ENCODE assay signal across 16 cellular contexts in genomic region chr11:75293903-75294302, GRCh38. TPM values are rescaled to one million over a fixed set of nuclear protein-coding genes. Genes with fewer than 3 reads are reported as not detected.
A peak's percentile ranks its signal among the peaks of the same experiment; 100 is the strongest.
DNase-seq lines count a peak whose midpoint lies in the region; ATAC-seq, FAIRE-seq and TF ChIP-seq lines count a peak whose summit lies in the region.
"Had no signal": no experiment of that assay in that cellular context is flagged by ENCODE, and none has a peak within 500 bp of the region (broad histone marks: within the 10 kb centered on the region; RNA-seq: fewer than 3 reads in every experiment).

No MANE protein-coding gene starts in this region.

- intact Hi-C loops in activated CD4-positive, alpha-beta T cell treated with anti-CD3 and anti-CD28 coated beads for 36 hours (cut with DNase I, micrococcal nuclease) = no loop called here
- intact Hi-C loops in IMR-90 (cut with micrococcal nuclease) (no loop called here), K562 (cut with micrococcal nuclease) (no loop called here), Right ventricle myocardium superior (cut with DNase I) (no loop called here)

- H3K4ac ChIP-seq in IMR-90 (ENCODE audit: low read depth, low read length) = no peak overlapping the region

- no peak overlapping the region for H2BK20ac ChIP-seq in IMR-90 (ENCODE audit: low read depth, low read length)

- H2AFZ ChIP-seq in IMR-90 (replicated peaks; ENCODE audit: low read length, poor library complexity) = no peak overlapping the region
- no peak overlapping the region for H2AFZ ChIP-seq in K562 (ENCODE audit: low read depth, low read length)

- H3K4me3 ChIP-seq in IMR-90 (ENCODE audit: insufficient read depth, low read depth, low read length) = no peak overlapping the region
- H3K4me3 ChIP-seq in K562 = no peak overlapping the region
- H3K4me3 ChIP-seq: HAP-1 had no signal

- peak overlapping the region; percentile 20 for H3K27ac Mint-ChIP-seq in activated CD4-positive, alpha-beta T cell treated with anti-CD3 and anti-CD28 coated beads for 36 hours
- no peak overlapping the region for H3K27ac Mint-ChIP-seq in activated CD4-positive, alpha-beta T cell treated with anti-CD3 and anti-CD28 coated beads, Interleukin-2, amount 10 ng/mL, durations not matched to agents 7 days and 5 days
- H3K27ac Mint-ChIP-seq in progenitor cell of endocrine pancreas = peak overlapping the region; percentile 67

- peaks cover 10% of the 10 kb centered on the region for H3K4me1 Mint-ChIP-seq in activated CD4-positive, alpha-beta T cell treated with anti-CD3 and anti-CD28 coated beads for 36 hours
- H3K4me1 Mint-ChIP-seq in activated CD4-positive, alpha-beta T cell treated with anti-CD3 and anti-CD28 coated beads, Interleukin-2, amount 10 ng/mL, durations not matched to agents 7 days and 5 days = no peaks in the 10 kb centered on the region
- H3K4me1 Mint-ChIP-seq in progenitor cell of endocrine pancreas (ENCODE audit: low read depth) = peaks cover 2% of the 10 kb centered on the region

- H4K20me1 ChIP-seq in IMR-90 (ENCODE audit: insufficient read depth, low read length) (peaks cover 3% of the 10 kb centered on the region; the same call in 1 of the 2 replicates), K562 (replicated peaks; ENCODE audit: control insufficient read depth, insufficient read depth, low read length) (0 out of 2 replicates have a peak, but pooled peaks cover 5% of the 10 kb centered on the region)

- H2AK5ac ChIP-seq in IMR-90 (ENCODE audit: low read depth, low read length) = no peak overlapping the region

- H3K79me2 ChIP-seq in K562 (ENCODE audit: control insufficient read depth, insufficient read depth, low read length) = no peaks in the 10 kb centered on the region; the same call in 2 of the 3 replicates

- no peak overlapping the region for H3K56ac ChIP-seq in IMR-90 (ENCODE audit: extremely low read depth, insufficient read depth, low read length)

- WGBS in IMR-90 (ENCODE audit: extremely low coverage in 2 of 2, insufficient read length in 1 of 2), 2 experiments = 100% methylated on average over 1 of the region's 2 CpGs; no CpG with 5 or more reads in 1 of the 2 experiments
- 80% methylated on average over 1 of the region's 2 CpGs for WGBS in K562 (ENCODE audit: insufficient coverage, low coverage, missing lambda C conversion rate)

- H3K27me3 ChIP-seq in IMR-90 (ENCODE audit: control insufficient read depth, insufficient read depth, low read length) (peaks cover 1% of the 10 kb centered on the region; the same call in 1 of the 2 replicates), K562 (ENCODE audit: control insufficient read depth in 2 of 2, insufficient read depth in 2 of 2, low read length in 2 of 2) (no peaks in the 10 kb centered on the region)

- no peaks in the 10 kb centered on the region for H3K27me3 Mint-ChIP-seq in activated CD4-positive, alpha-beta T cell treated with anti-CD3 and anti-CD28 coated beads for 36 hours
- H3K27me3 Mint-ChIP-seq in activated CD4-positive, alpha-beta T cell treated with anti-CD3 and anti-CD28 coated beads, Interleukin-2, amount 10 ng/mL, durations not matched to agents 7 days and 5 days = no peaks in the 10 kb centered on the region
- H3K27me3 Mint-ChIP-seq in progenitor cell of endocrine pancreas = no peaks in the 10 kb centered on the region

- H3K4me3 Mint-ChIP-seq in activated CD4-positive, alpha-beta T cell treated with anti-CD3 and anti-CD28 coated beads for 36 hours = no peak overlapping the region
- no peak overlapping the region for H3K4me3 Mint-ChIP-seq in activated CD4-positive, alpha-beta T cell treated with anti-CD3 and anti-CD28 coated beads, Interleukin-2, amount 10 ng/mL, durations not matched to agents 7 days and 5 days
- H3K4me3 Mint-ChIP-seq in progenitor cell of endocrine pancreas (ENCODE audit: low read depth) = no peak overlapping the region

- POLR2A ChIA-PET in activated CD4-positive, alpha-beta T cell treated with anti-CD3 and anti-CD28 coated beads for 36 hours (lab: Charles Lee) = no interaction called here
- POLR2A ChIA-PET in activated CD4-positive, alpha-beta T cell treated with anti-CD3 and anti-CD28 coated beads, Interleukin-2, amount 10 ng/mL, durations not matched to agents 7 days and 5 days (lab: Charles Lee) = no interaction called here
- POLR2A ChIA-PET in IMR-90 (lab: Charles Lee; ENCODE audit: unreplicated experiment) = no interaction called here
- POLR2A ChIA-PET in K562 (lab: Yijun Ruan, JAX) = interaction anchor here (0.6 to 1.1 kb wide), 4 partner anchors 17 to 1047 kb away, joined by 3 to 4 read pairs (median 3); partner anchors contain the start of gene GDPD5

- H4K5ac ChIP-seq in IMR-90 (ENCODE audit: low read depth, low read length) = no peak overlapping the region

- H3K4me2 ChIP-seq in IMR-90 (ENCODE audit: low read depth, low read length) (no peak overlapping the region), K562 (ENCODE audit: insufficient read depth, low read length) (no peak overlapping the region)

- H3K9me3 ChIP-seq in IMR-90 (ENCODE audit: control insufficient read depth, insufficient read depth, low read length) (no peaks in the 10 kb centered on the region), K562 (replicated peaks; ENCODE audit: control insufficient read depth, insufficient read depth, low read depth, low read length) (no peaks in the 10 kb centered on the region)
- H3K9me3 ChIP-seq: HAP-1 had no signal

- in situ Hi-C loops in IMR-90 (cut with MboI; ENCODE audit: low sequenced_read_pairs) (loop anchor here (25.0 kb wide), 1 partner anchor 243 kb away; the partner anchor contains the start of gene GDPD5), K562 (cut with MboI) (no loop called here), ACHN (cut with HindIII; ENCODE audit: low pct_ligation_motif_present, low pct_unique_long_range_greater_than_20kb, low sequenced_read_pairs) (no loop called here)

- H3K27ac ChIP-seq in IMR-90 (ENCODE audit: insufficient read depth, low read length) = no peak overlapping the region
- H3K27ac ChIP-seq in K562 (ENCODE audit: extremely low read depth, low read depth, low read length) = no peak overlapping the region

- H3K9me1 ChIP-seq in IMR-90 (ENCODE audit: insufficient read depth, low read length) (no peaks in the 10 kb centered on the region), K562 (ENCODE audit: control insufficient read depth, insufficient read depth, low read length) (peaks cover 7% of the 10 kb centered on the region)

- H3K79me1 ChIP-seq in IMR-90 (ENCODE audit: low read depth in 1 of 2, low read length in 2 of 2) = no peaks in the 10 kb centered on the region

- no peak overlapping the region for H2BK15ac ChIP-seq in IMR-90 (ENCODE audit: low read depth, low read length)

- TF ChIP-seq RAD21 in IMR-90 (IDR thresholded peaks at IDR 0.05; ENCODE audit: low read length) (no peak), K562 (CRISPR knock-in tag; conservative IDR thresholded peaks at IDR 0.05 in 1 of 2, IDR thresholded peaks at IDR 0.05 in 1 of 2) (no peak)

- H4K8ac ChIP-seq in IMR-90 (ENCODE audit: low read depth in 2 of 2, low read length in 2 of 2) = no peak overlapping the region

- H3K36me3 Mint-ChIP-seq in activated CD4-positive, alpha-beta T cell treated with anti-CD3 and anti-CD28 coated beads for 36 hours (ENCODE audit: low read depth) = peaks cover 6% of the 10 kb centered on the region
- peaks cover 7% of the 10 kb centered on the region for H3K36me3 Mint-ChIP-seq in activated CD4-positive, alpha-beta T cell treated with anti-CD3 and anti-CD28 coated beads, Interleukin-2, amount 10 ng/mL, durations not matched to agents 7 days and 5 days (ENCODE audit: low read depth)
- H3K36me3 Mint-ChIP-seq in progenitor cell of endocrine pancreas (ENCODE audit: insufficient read depth) = peaks cover 4% of the 10 kb centered on the region

- H3K36me3 ChIP-seq in IMR-90 (ENCODE audit: control insufficient read depth, insufficient read depth, low read length) (0 out of 2 replicates have a peak, but pooled peaks cover 1% of the 10 kb centered on the region), K562 (ENCODE audit: control insufficient read depth, insufficient read depth, low read length) (peaks cover 12% of the 10 kb centered on the region; the same call in 2 of the 3 replicates)
- H3K36me3 ChIP-seq: HAP-1 had no signal

- H3K14ac ChIP-seq in IMR-90 (replicated peaks; ENCODE audit: low read depth, low read length) = no peak overlapping the region

- dilution Hi-C loops in IMR-90 (cut with HindIII; ENCODE audit: low sequenced_read_pairs, unreplicated experiment) = no loop called here

- H3K9ac ChIP-seq in IMR-90 (ENCODE audit: low read depth, low read length) (no peak overlapping the region), K562 (ENCODE audit: insufficient read depth in 1 of 2, low read depth in 2 of 2, low read length in 2 of 2) (no peak overlapping the region)

- H2BK120ac ChIP-seq in IMR-90 (ENCODE audit: low read depth, low read length) = no peak overlapping the region

- DNase-seq in activated CD4-positive, alpha-beta T cell treated with anti-CD3 and anti-CD28 coated beads for 36 hours = no peak
- DNase-seq in activated CD4-positive, alpha-beta T cell treated with anti-CD3 and anti-CD28 coated beads, Interleukin-2, amount 10 ng/mL, durations not matched to agents 7 days and 5 days = no peak
- no peak for DNase-seq in IMR-90
- peak; percentile 30 to 63 (median 56) for DNase-seq in K562 (ENCODE audit: extremely low read depth in 1 of 4, low spot score in 3 of 4)
- no peak for DNase-seq in progenitor cell of endocrine pancreas (ENCODE audit: low spot score, unreplicated experiment)
- DNase-seq in NCI-H1436 treated with DMSO at 0.1 percent for 48 hours (lab: John Stamatoyannopoulos, UW) = no peak
- no peak for DNase-seq in Right ventricle myocardium superior
- DNase-seq in ACHN = no peak
- DNase-seq: Calu3, NCI-H1092, NCI-H1694, NCI-H2227 treated with DMSO at 0.1 percent for 48 hours had no signal

- no peak overlapping the region for H2BK5ac ChIP-seq in IMR-90 (ENCODE audit: low read depth, low read length, poor library complexity, severe bottlenecking)

- H3K4me1 ChIP-seq in IMR-90 (ENCODE audit: control insufficient read depth, insufficient read depth, low read length) = no peaks in the 10 kb centered on the region
- peaks cover 4 to 10% of the 10 kb centered on the region in 2 experiments; a peak in 3 of 5 replicates for H3K4me1 ChIP-seq in K562 (replicated peaks in 1 of 2; ENCODE audit: control insufficient read depth in 2 of 2, insufficient read depth in 2 of 2, low read length in 2 of 2)
- H3K4me1 ChIP-seq: HAP-1 had no signal

- peak; percentile 42 for ATAC-seq in activated CD4-positive, alpha-beta T cell treated with anti-CD3 and anti-CD28 coated beads for 36 hours
- ATAC-seq in IMR-90 (ENCODE audit: low read depth) (no peak), K562 (peak; percentile 88), Right ventricle myocardium superior (ENCODE audit: poor library complexity) (no peak)

- no peak for FAIRE-seq in K562 (lab: Jason Lieb, UNC)
- FAIRE-seq: A204.1, G401.6 had no signal

- TF ChIP-seq EP300 in K562 (IDR thresholded peaks at IDR 0.05; ENCODE audit: low read length) = no peak

- H4K91ac ChIP-seq in IMR-90 (ENCODE audit: insufficient read depth, low read depth, low read length) = no peak overlapping the region

- CTCF ChIA-PET in activated CD4-positive, alpha-beta T cell treated with anti-CD3 and anti-CD28 coated beads for 36 hours (lab: Charles Lee) = interaction anchor here (0.7 to 1.6 kb wide), 4 partner anchors 18 to 75 kb away, joined by 3 to 4 read pairs (median 3); no protein-coding TSS in a partner anchor
- CTCF ChIA-PET in activated CD4-positive, alpha-beta T cell treated with anti-CD3 and anti-CD28 coated beads, Interleukin-2, amount 10 ng/mL, durations not matched to agents 7 days and 5 days (lab: Charles Lee) = interaction anchor here (0.6 to 1.7 kb wide), 2 partner anchors 14 to 95 kb away, joined by 4 to 6 read pairs; no protein-coding TSS in a partner anchor
- CTCF ChIA-PET in IMR-90 (lab: Yijun Ruan, JAX) (interaction anchor here (0.9 kb wide), 1 partner anchor 14 kb away, joined by 3 read pairs; no protein-coding TSS in a partner anchor), K562 (lab: Yijun Ruan, JAX; ENCODE audit: low intra/inter-chr PET ratio) (no interaction called here)

- H3K9me3 Mint-ChIP-seq in activated CD4-positive, alpha-beta T cell treated with anti-CD3 and anti-CD28 coated beads for 36 hours (ENCODE audit: low read depth) = no peaks in the 10 kb centered on the region
- H3K9me3 Mint-ChIP-seq in activated CD4-positive, alpha-beta T cell treated with anti-CD3 and anti-CD28 coated beads, Interleukin-2, amount 10 ng/mL, durations not matched to agents 7 days and 5 days = no peaks in the 10 kb centered on the region
- H3K9me3 Mint-ChIP-seq in progenitor cell of endocrine pancreas (ENCODE audit: low read depth) = peaks cover 3% of the 10 kb centered on the region

- TF ChIP-seq CTCF in IMR-90 (conservative IDR thresholded peaks at IDR 0.05; ENCODE audit: low read depth, low read length) (no peak), K562 (IDR thresholded peaks at IDR 0.05 in 2 of 3, conservative IDR thresholded peaks at IDR 0.05 in 1 of 3; ENCODE audit: insufficient read depth in 2 of 3, low read depth in 1 of 3, low read length in 3 of 3) (no peak), progenitor cell of endocrine pancreas (IDR thresholded peaks at IDR 0.05; ENCODE audit: unreplicated experiment) (no peak)

- no peak overlapping the region for H3K23ac ChIP-seq in IMR-90 (ENCODE audit: low read depth, low read length)

- H3K18ac ChIP-seq in IMR-90 (ENCODE audit: low read depth, low read length) = no peak overlapping the region

- no peak overlapping the region for H2AK9ac ChIP-seq in IMR-90 (replicated peaks; ENCODE audit: low read depth, low read length, poor library complexity)

- TF ChIP-seq POLR2A in IMR-90 (IDR thresholded peaks at IDR 0.05; ENCODE audit: low read depth, low read length) (no peak), K562 (conservative IDR thresholded peaks at IDR 0.05) (no peak)

- no TSS peak for BruUV-seq in IMR-90 (replicated peaks; lab: Mats Ljungman, UMichigan)
- no TSS peak for BruUV-seq in K562 (replicated peaks; lab: Mats Ljungman, UMichigan)

RNA-seq across cellular contexts. Expression of gene TPBGL, which starts 53.3 kb away (rescaled TPM):
- total RNA-seq in activated CD4-positive, alpha-beta T cell treated with anti-CD3 and anti-CD28 coated beads for 36 hours = under 1 TPM; 0.18 to 0.21 TPM
- total RNA-seq in activated CD4-positive, alpha-beta T cell treated with anti-CD3 and anti-CD28 coated beads, Interleukin-2, amount 10 ng/mL, durations not matched to agents 7 days and 5 days = under 1 TPM in 1 of 2 experiments, not detected in 1; 0.06 TPM
- total RNA-seq in IMR-90 (2012; rRNA removed) (not detected in 2 replicates), K562 (2014; rRNA removed) (not detected in 2 replicates), K562 (2014; rRNA removed; fragmentation: Illumina TruSeq; extraction: Trizol) (not detected in 2 replicates), K562 (2015; rRNA removed; fragmentation: Illumina TruSeq; extraction: Trizol) (0.04 TPM in 1 of 2 replicates, not detected in the other), K562 (2021) (0.11 and 0.22 TPM in 2 replicates), progenitor cell of endocrine pancreas (0.11 TPM in 1 of 2 replicates, not detected in the other), Right ventricle myocardium superior (0.11 TPM)
- polyA plus RNA-seq in IMR-90 (2012; rRNA removed) (not detected in 2 replicates), K562 (2011; rRNA removed) (not detected in 2 replicates), K562 (2014; fragmentation: Illumina TruSeq; extraction: Trizol) (0.06 and 0.11 TPM in 2 replicates), K562 (2014; fragmentation: Nextera tagmentation; extraction: Ambion mirVana) (not detected), K562 (2014; rRNA removed) (not detected in 2 replicates)
- polyA plus RNA-seq in IMR-90 (2012; cell fraction: cytosol; rRNA removed) = 0.05 TPM in 1 of 2 replicates, not detected in the other
- polyA plus RNA-seq in IMR-90 (2012; cell fraction: nucleus; rRNA removed; ENCODE audit: low replicate concordance) = not detected in 2 replicates
- not detected in 2 replicates for total RNA-seq in K562 (2011; cell fraction: chromatin; rRNA removed; ENCODE audit: low replicate concordance)
- 0.26 TPM in 1 of 2 replicates, not detected in the other for total RNA-seq in K562 (2011; cell fraction: nucleolus; rRNA removed)
- 0.15 TPM in 1 of 2 replicates, not detected in the other for total RNA-seq in K562 (2011; cell fraction: nucleoplasm; rRNA removed)
- polyA plus RNA-seq in K562 (2011; cell fraction: cytosol; rRNA removed) = 0.04 TPM in 1 of 2 replicates, not detected in the other
- polyA plus RNA-seq in K562 (2011; cell fraction: nucleus; rRNA removed) = 0.04 TPM in 2 replicates
- 0.06 and 0.20 TPM in 2 replicates for polyA plus RNA-seq in K562 (2012)
- polyA minus RNA-seq in K562 (2011; rRNA and poly(A)+ RNA removed) = not detected in 2 replicates
- not detected in 2 replicates for polyA minus RNA-seq in K562 (2011; cell fraction: cytosol; rRNA and poly(A)+ RNA removed)
- polyA minus RNA-seq in K562 (2011; cell fraction: nucleus; rRNA and poly(A)+ RNA removed) = not detected in 2 replicates
- total RNA-seq: Calu3, MCF 10A had no signal

RNA-seq across cellular contexts. Expression of gene ARRB1, which starts 57.6 kb away (rescaled TPM):
- total RNA-seq in activated CD4-positive, alpha-beta T cell treated with anti-CD3 and anti-CD28 coated beads for 36 hours = 10 to 100 TPM; 21.0 to 21.8 TPM
- total RNA-seq in activated CD4-positive, alpha-beta T cell treated with anti-CD3 and anti-CD28 coated beads, Interleukin-2, amount 10 ng/mL, durations not matched to agents 7 days and 5 days = 10 to 100 TPM; 24.3 to 29.5 TPM
- total RNA-seq in IMR-90 (2012; rRNA removed) (13.1 and 17.4 TPM in 2 replicates), K562 (2014; rRNA removed) (21.8 and 27.6 TPM in 2 replicates), K562 (2014; rRNA removed; fragmentation: Illumina TruSeq; extraction: Trizol) (22.9 and 28.5 TPM in 2 replicates), K562 (2015; rRNA removed; fragmentation: Illumina TruSeq; extraction: Trizol) (41.7 and 43.5 TPM in 2 replicates), K562 (2021) (43.6 and 45.4 TPM in 2 replicates), progenitor cell of endocrine pancreas (32.5 and 36.0 TPM in 2 replicates), Right ventricle myocardium superior (24.6 TPM)
- polyA plus RNA-seq in IMR-90 (2012; rRNA removed) (11.0 and 11.4 TPM in 2 replicates), K562 (2011; rRNA removed) (26.2 and 30.8 TPM in 2 replicates), K562 (2014; fragmentation: Illumina TruSeq; extraction: Trizol) (35.6 and 38.4 TPM in 2 replicates), K562 (2014; fragmentation: Nextera tagmentation; extraction: Ambion mirVana) (10 to 100 TPM in 1 of 2 experiments, 1 to 10 TPM in 1; 6.6 to 13.1 TPM), K562 (2014; rRNA removed) (24.2 and 30.6 TPM in 2 replicates)
- polyA plus RNA-seq in IMR-90 (2012; cell fraction: cytosol; rRNA removed) = 11.9 and 16.6 TPM in 2 replicates
- 9.6 and 12.8 TPM in 2 replicates for polyA plus RNA-seq in IMR-90 (2012; cell fraction: nucleus; rRNA removed; ENCODE audit: low replicate concordance)
- 58.4 and 169 TPM in 2 replicates for total RNA-seq in K562 (2011; cell fraction: chromatin; rRNA removed; ENCODE audit: low replicate concordance)
- 93.3 and 107 TPM in 2 replicates for total RNA-seq in K562 (2011; cell fraction: nucleolus; rRNA removed)
- total RNA-seq in K562 (2011; cell fraction: nucleoplasm; rRNA removed) = 70.8 and 73.7 TPM in 2 replicates
- polyA plus RNA-seq in K562 (2011; cell fraction: cytosol; rRNA removed) = 28.6 and 44.2 TPM in 2 replicates
- 30.8 and 44.9 TPM in 2 replicates for polyA plus RNA-seq in K562 (2011; cell fraction: nucleus; rRNA removed)
- 33.4 and 35.1 TPM in 2 replicates for polyA plus RNA-seq in K562 (2012)
- polyA minus RNA-seq in K562 (2011; rRNA and poly(A)+ RNA removed) = 80.3 and 121 TPM in 2 replicates
- polyA minus RNA-seq in K562 (2011; cell fraction: cytosol; rRNA and poly(A)+ RNA removed) = 31.7 and 45.7 TPM in 2 replicates
- 63.5 and 65.3 TPM in 2 replicates for polyA minus RNA-seq in K562 (2011; cell fraction: nucleus; rRNA and poly(A)+ RNA removed)

Comparison
In these comparisons a context has a peak if more than half of its experiments do, and no peak if none do; other contexts are left out.
1. ATAC-seq: peak in activated CD4-positive, alpha-beta T cell treated with anti-CD3 and anti-CD28 coated beads for 36 hours (single experiment) and K562 (single experiment); none in IMR-90 (single experiment) and Right ventricle myocardium superior (single experiment).
2. DNase-seq: peak in K562 (4 of 4); none in activated CD4-positive, alpha-beta T cell treated with anti-CD3 and anti-CD28 coated beads for 36 hours (single experiment), activated CD4-positive, alpha-beta T cell treated with anti-CD3 and anti-CD28 coated beads, Interleukin-2, amount 10 ng/mL, durations not matched to agents 7 days and 5 days (single experiment), IMR-90 (single experiment), progenitor cell of endocrine pancreas (single experiment), NCI-H1436 treated with DMSO at 0.1 percent for 48 hours (single experiment), Right ventricle myocardium superior (single experiment) and ACHN (single experiment).